Comparison of ENCODE assay signal across 27 cellular contexts in genomic region chr11:12171921-12172320, GRCh38.
DNase-seq lines count a peak whose midpoint lies in the region; ATAC-seq and TF ChIP-seq lines count a peak whose summit lies in the region.
"Had no signal": no experiment of that assay in that cellular context is flagged by ENCODE, and none has a peak within 500 bp of the region (broad histone marks: within the 10 kb centered on the region; RNA-seq: fewer than 3 reads in every experiment).

No MANE protein-coding gene starts in this region.

- H3K27me3 Mint-ChIP-seq in GM23338 (ENCODE audit: insufficient read depth, low read depth, poor library complexity) = peaks cover 5% of the 10 kb centered on the region
- H3K27me3 Mint-ChIP-seq in activated T-helper 2 cell treated with anti-CD3 and anti-CD28 coated beads, Interferon-gamma antibody, Interleukin-2, Interleukin-4, amounts not matched to agents 10 μg/mL and 5 μg/mL and 100 μg/mL, durations not matched to agents 14 hours and 24 hours and 36 hours (ENCODE audit: low read depth) = no peaks in the 10 kb centered on the region

- no peak overlapping the region for H4K91ac ChIP-seq in mesenchymal stem cell (ENCODE audit: low read length)

- peaks cover 9% of the 10 kb centered on the region for H3K36me3 ChIP-seq in ACC112 (ENCODE audit: insufficient read depth, low read length)
- no peaks in the 10 kb centered on the region for H3K36me3 ChIP-seq in GM23338 (ENCODE audit: insufficient read depth)
- peaks cover 8 to 11% of the 10 kb centered on the region in 2 experiments for H3K36me3 ChIP-seq in mesenchymal stem cell (ENCODE audit: control insufficient read depth in 1 of 2, insufficient read depth in 2 of 2, low read depth in 1 of 2, low read length in 2 of 2)
- H3K36me3 ChIP-seq: esophagus squamous epithelium, gastroesophageal sphincter, left lung, uterus had no signal

- H2AFZ ChIP-seq in ACC112 (ENCODE audit: low read length, unreplicated experiment) = no peak overlapping the region
- 0 out of 2 replicates have a peak overlapping the region, but pooled peaks have one; percentile 9 for H2AFZ ChIP-seq in GM23338
- H2AFZ ChIP-seq in mesenchymal stem cell (ENCODE audit: low read depth, low read length) = no peak overlapping the region

- no peaks in the 10 kb centered on the region for H3K9me3 Mint-ChIP-seq in GM23338
- H3K9me3 Mint-ChIP-seq in activated T-helper 2 cell treated with anti-CD3 and anti-CD28 coated beads, Interferon-gamma antibody, Interleukin-2, Interleukin-4, amounts not matched to agents 10 μg/mL and 5 μg/mL and 100 μg/mL, durations not matched to agents 14 hours and 24 hours and 36 hours = peaks cover 11% of the 10 kb centered on the region
- H3K9me3 Mint-ChIP-seq: immature natural killer cell had no signal

- H3K27ac ChIP-seq in ACC112 (ENCODE audit: low read depth, low read length) = peak overlapping the region; percentile 3; the same call in 1 of the 2 replicates
- no peak overlapping the region for H3K27ac ChIP-seq in GM23338 (ENCODE audit: low read depth)
- H3K27ac ChIP-seq in mesenchymal stem cell (ENCODE audit: low read length, poor library complexity, severe bottlenecking) = no peak overlapping the region
- H3K27ac ChIP-seq: body of pancreas had no signal

- H3K79me1 ChIP-seq in mesenchymal stem cell (replicated peaks; ENCODE audit: low read length, poor library complexity, severe bottlenecking) = peaks cover 9% of the 10 kb centered on the region

- intact Hi-C loops in activated T-helper 2 cell treated with anti-CD3 and anti-CD28 coated beads, Interferon-gamma antibody, Interleukin-2, Interleukin-4, amounts not matched to agents 10 μg/mL and 5 μg/mL and 100 μg/mL, durations not matched to agents 14 hours and 24 hours and 36 hours (cut with micrococcal nuclease) = no loop called here

- ATAC-seq in GM23338 (no peak), GM19395 (IDR thresholded peaks at IDR 0.05; ENCODE audit: unreplicated experiment) (no peak), HG02885 (IDR thresholded peaks at IDR 0.05; ENCODE audit: poor library complexity, unreplicated experiment) (no peak)
- ATAC-seq: body of pancreas, gastroesophageal sphincter, left lung had no signal

- H3K4me1 Mint-ChIP-seq in GM23338 = peaks cover 12% of the 10 kb centered on the region; the same call in 2 of the 3 replicates
- H3K4me1 Mint-ChIP-seq in activated T-helper 2 cell treated with anti-CD3 and anti-CD28 coated beads, Interferon-gamma antibody, Interleukin-2, Interleukin-4, amounts not matched to agents 10 μg/mL and 5 μg/mL and 100 μg/mL, durations not matched to agents 14 hours and 24 hours and 36 hours (ENCODE audit: low read depth) = peaks cover 63% of the 10 kb centered on the region
- H3K4me1 Mint-ChIP-seq: naive B cell had no signal

- H3K9me2 ChIP-seq in GM23338 (ENCODE audit: insufficient read depth) = no peaks in the 10 kb centered on the region

- peak overlapping the region in 1 of 2 experiments; percentile 70 for H3K18ac ChIP-seq in mesenchymal stem cell (ENCODE audit: low read depth in 1 of 2, low read length in 2 of 2)

- no peak overlapping the region for H3K4me3 Mint-ChIP-seq in GM23338
- H3K4me3 Mint-ChIP-seq in activated T-helper 2 cell treated with anti-CD3 and anti-CD28 coated beads, Interferon-gamma antibody, Interleukin-2, Interleukin-4, amounts not matched to agents 10 μg/mL and 5 μg/mL and 100 μg/mL, durations not matched to agents 14 hours and 24 hours and 36 hours (ENCODE audit: low read depth) = no peak overlapping the region
- H3K4me3 Mint-ChIP-seq: immature natural killer cell, naive B cell had no signal

- peak overlapping the region in 1 of 2 experiments; percentile 71 for H3K4ac ChIP-seq in mesenchymal stem cell (ENCODE audit: low read depth in 1 of 2, low read length in 2 of 2)

- H3F3A ChIP-seq in GM23338 (replicated peaks; ENCODE audit: low read depth) = no peaks in the 10 kb centered on the region

- no peak overlapping the region for H3K27ac Mint-ChIP-seq in GM23338
- peak overlapping the region; percentile 89 for H3K27ac Mint-ChIP-seq in activated T-helper 2 cell treated with anti-CD3 and anti-CD28 coated beads, Interferon-gamma antibody, Interleukin-2, Interleukin-4, amounts not matched to agents 10 μg/mL and 5 μg/mL and 100 μg/mL, durations not matched to agents 14 hours and 24 hours and 36 hours
- H3K27ac Mint-ChIP-seq: immature natural killer cell, naive B cell had no signal

- H3K36me3 Mint-ChIP-seq in GM23338 (ENCODE audit: low read depth) = no peaks in the 10 kb centered on the region
- peaks cover 77% of the 10 kb centered on the region for H3K36me3 Mint-ChIP-seq in activated T-helper 2 cell treated with anti-CD3 and anti-CD28 coated beads, Interferon-gamma antibody, Interleukin-2, Interleukin-4, amounts not matched to agents 10 μg/mL and 5 μg/mL and 100 μg/mL, durations not matched to agents 14 hours and 24 hours and 36 hours (ENCODE audit: low read depth)
- H3K36me3 Mint-ChIP-seq: naive B cell had no signal

- H3K27me3 ChIP-seq in ACC112 (ENCODE audit: insufficient read depth, low read length) (no peaks in the 10 kb centered on the region), GM23338 (ENCODE audit: insufficient read depth) (no peaks in the 10 kb centered on the region), mesenchymal stem cell (ENCODE audit: control insufficient read depth in 1 of 2, insufficient read depth in 1 of 2, low read length in 2 of 2) (no peaks in the 10 kb centered on the region)
- H3K27me3 ChIP-seq: body of pancreas, esophagus squamous epithelium, gastroesophageal sphincter, left lung, uterus had no signal

- no peak overlapping the region for H3K4me2 ChIP-seq in GM23338
- H3K4me2 ChIP-seq in mesenchymal stem cell (ENCODE audit: low read length, poor library complexity, severe bottlenecking) = no peak overlapping the region

- H4K20me1 ChIP-seq in GM23338 (replicated peaks; ENCODE audit: insufficient read depth) = no peaks in the 10 kb centered on the region

- TF ChIP-seq CTCF in GM23338 (conservative IDR thresholded peaks at IDR 0.05; ENCODE audit: low read depth in 2 of 2) = no peak

- H4K8ac ChIP-seq in mesenchymal stem cell (ENCODE audit: low read length) = no peak overlapping the region

- H3K9me3 ChIP-seq in mesenchymal stem cell (ENCODE audit: control insufficient read depth, low read length) = no peaks in the 10 kb centered on the region
- H3K9me3 ChIP-seq: body of pancreas, esophagus squamous epithelium, gastroesophageal sphincter, uterus had no signal

- no peak overlapping the region for H3K9ac ChIP-seq in mesenchymal stem cell (ENCODE audit: low read length)

- H2AK5ac ChIP-seq in mesenchymal stem cell (ENCODE audit: low read length, severe bottlenecking) = peak overlapping the region; percentile 14

- peaks cover 74% of the 10 kb centered on the region for H3K4me1 ChIP-seq in ACC112 (ENCODE audit: control insufficient read depth, insufficient read depth, low read length, unreplicated experiment)
- no peaks in the 10 kb centered on the region for H3K4me1 ChIP-seq in GM23338 (ENCODE audit: insufficient read depth)
- peaks cover 21% of the 10 kb centered on the region for H3K4me1 ChIP-seq in mesenchymal stem cell (ENCODE audit: control insufficient read depth, insufficient read depth, low read depth, low read length)
- H3K4me1 ChIP-seq: body of pancreas, uterus had no signal

- H3K14ac ChIP-seq in mesenchymal stem cell (ENCODE audit: low read length in 2 of 2) = no peak overlapping the region

- WGBS in mesenchymal stem cell = 95% methylated on average over 3 of the region's 3 CpGs

- H2BK15ac ChIP-seq in mesenchymal stem cell (ENCODE audit: low read depth, poor library complexity, severe bottlenecking) = no peak overlapping the region

- H2BK120ac ChIP-seq in mesenchymal stem cell (ENCODE audit: low read depth, low read length) = no peak overlapping the region

- no peak overlapping the region for H2BK5ac ChIP-seq in mesenchymal stem cell (ENCODE audit: low read depth, low read length, poor library complexity, severe bottlenecking)

- no peak for DNase-seq in GM23338 (ENCODE audit: low spot score)
- DNase-seq in activated T-helper 2 cell treated with anti-CD3 and anti-CD28 coated beads, Interferon-gamma antibody, Interleukin-2, Interleukin-4, amounts not matched to agents 10 μg/mL and 5 μg/mL and 100 μg/mL, durations not matched to agents 14 hours and 24 hours and 36 hours (ENCODE audit: low spot score) = no peak
- DNase-seq in mesenchymal stem cell = no peak
- DNase-seq in DMS 273 treated with DMSO at 0.1 percent for 48 hours (lab: John Stamatoyannopoulos, UW) = no peak
- DNase-seq: activated gamma-delta T cell; body of pancreas; effector memory CD4-positive, alpha-beta T cell; esophagus squamous epithelium; HCEC 1CT; hippocampal formation; immature natural killer cell; KG1; left lung; MM.1S; naive B cell; NCI-H1436 treated with DMSO at 0.1 percent for 48 hours; NCI-H510A treated with DMSO at 0.1 percent for 48 hours; NK-92 treated with Interleukin-12 subunit alpha and Interleukin-12 subunit beta, amount 100 ng/mL, for 24 hours; occipital lobe; stimulated activated CD4-positive, alpha-beta T cell treated with anti-CD3 and anti-CD28 coated beads, Interleukin-1b, Interleukin-23, amount 100 ng/mL, for 48 hours; substantia nigra; uterus had no signal

- no peak overlapping the region for H3K23ac ChIP-seq in mesenchymal stem cell (ENCODE audit: low read length in 2 of 2)

- peak overlapping the region; percentile 81 to 90 for H2BK12ac ChIP-seq in mesenchymal stem cell (ENCODE audit: low read length in 2 of 2)

- H3K79me2 ChIP-seq in ACC112 (ENCODE audit: control insufficient read depth, insufficient read depth, low read length, unreplicated experiment) = peaks cover 24% of the 10 kb centered on the region
- no peaks in the 10 kb centered on the region for H3K79me2 ChIP-seq in GM23338 (replicated peaks; ENCODE audit: insufficient read depth)

- H3K4me3 ChIP-seq in ACC112 (ENCODE audit: low read depth, low read length) (no peak overlapping the region), GM23338 (no peak overlapping the region), mesenchymal stem cell (ENCODE audit: insufficient read depth in 1 of 2, low read depth in 1 of 2, low read length in 2 of 2) (no peak overlapping the region)
- H3K4me3 ChIP-seq: body of pancreas, esophagus squamous epithelium, gastroesophageal sphincter, left lung, skin epidermis, uterus had no signal

TF ChIP-seq in GM23338, 12 proteins besides CTCF, POLR2A, EP300 and RAD21 (continues in another document):
- TF ChIP-seq POLR2AphosphoS5 (IDR thresholded peaks at IDR 0.05; ENCODE audit: low read depth) = no peak
